1 cellular context compared by ENCODE assay signal in the genomic region with DNA sequence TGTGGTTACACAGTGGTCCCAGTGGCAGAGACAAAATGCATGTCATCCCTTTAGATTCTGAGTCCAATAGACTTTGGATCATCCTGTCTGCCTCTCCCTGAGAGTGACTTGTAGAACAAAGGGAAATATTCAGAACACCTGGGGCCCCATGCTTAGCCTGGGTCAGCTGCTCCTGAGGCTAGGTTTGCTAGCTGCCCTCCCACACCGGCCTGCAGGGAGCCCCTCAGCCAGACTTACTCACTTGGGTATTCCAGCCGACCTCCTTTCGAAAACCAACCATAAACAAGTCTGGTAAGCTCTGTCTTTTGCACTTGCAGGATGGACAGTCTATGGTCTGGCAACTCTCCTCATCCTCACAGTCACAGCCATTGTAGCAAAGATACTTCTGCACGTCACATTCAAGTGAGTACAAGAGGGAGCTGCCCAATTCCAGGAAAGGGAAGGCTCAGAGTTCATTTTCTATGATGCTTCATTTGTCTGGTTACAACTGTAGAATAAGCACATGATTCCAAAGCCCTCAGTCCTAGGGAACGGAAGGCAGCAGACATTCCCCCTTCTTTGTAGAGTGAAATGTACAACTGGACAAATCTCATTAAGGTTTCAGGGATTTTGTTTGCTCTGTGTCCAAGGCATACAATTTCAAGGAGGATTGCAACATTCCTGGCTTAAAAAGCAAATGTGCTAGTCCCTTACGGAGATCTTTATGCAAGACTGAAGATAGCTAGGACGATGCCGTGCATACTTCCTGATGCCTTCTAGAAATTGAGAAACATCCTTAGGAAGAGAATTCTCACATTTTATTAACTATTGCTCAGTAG.
TF ChIP-seq lines count a peak whose summit lies in the region.

No MANE protein-coding gene starts in this region.

TF ChIP-seq in IMR-90, 13 proteins besides CTCF, POLR2A, EP300 and RAD21:
- TF ChIP-seq SMC3 (IDR thresholded peaks at IDR 0.05; ENCODE audit: low read depth, low read length) (no peak), CEBPB (IDR thresholded peaks at IDR 0.05; ENCODE audit: low read depth, low read length) (peak; percentile 65; the same call in 1 of the 2 replicates)
TF ChIP-seq in IMR-90: peak in this region for 1.
